8 cellular contexts compared by ENCODE assay signal in the genomic region with DNA sequence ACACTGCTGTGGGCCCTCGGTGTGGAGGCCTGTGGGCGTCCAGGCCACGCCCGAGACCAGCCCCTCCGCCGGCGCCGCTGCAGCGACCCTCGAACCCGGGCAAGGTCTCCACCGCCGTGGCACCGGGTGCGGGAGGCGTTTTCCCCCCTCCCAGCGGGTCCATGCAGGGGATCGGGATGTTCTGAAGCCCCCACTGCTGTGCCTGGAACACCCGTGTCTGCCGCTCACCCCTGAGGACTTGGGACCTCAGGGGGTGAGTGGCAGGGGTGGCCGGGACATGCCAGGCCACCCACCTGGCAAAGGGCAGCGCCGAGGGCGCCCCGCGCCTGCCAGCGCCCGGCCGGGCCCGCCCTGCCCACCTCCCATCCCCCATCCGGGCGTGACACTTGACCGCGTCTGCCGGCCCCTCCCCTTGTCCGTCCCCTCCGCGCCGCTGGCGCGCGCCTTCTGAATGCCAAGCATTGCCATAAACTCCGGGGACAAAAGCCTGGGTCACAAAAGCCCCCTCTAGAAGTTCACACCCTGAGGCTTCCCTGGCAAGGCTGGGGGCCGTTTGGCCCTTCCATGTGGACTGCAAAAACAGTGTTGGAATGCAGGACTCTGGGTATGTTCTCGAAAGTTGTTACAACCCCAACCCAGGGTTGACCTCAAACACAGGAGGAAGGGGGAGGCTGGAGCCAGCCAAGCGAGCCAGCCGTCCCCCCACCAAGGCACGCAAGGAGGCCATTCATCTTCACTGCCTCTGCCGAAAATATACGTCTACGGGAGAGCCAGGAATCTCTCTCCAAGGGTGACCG. TPM values are rescaled to one million over a fixed set of nuclear protein-coding genes. Genes with fewer than 3 reads are reported as not detected.
DNase-seq lines count a peak whose midpoint lies in the region; ATAC-seq and TF ChIP-seq lines count a peak whose summit lies in the region.

No MANE protein-coding gene starts in this region.

- peak overlapping the region; percentile 77 for H2AFZ ChIP-seq in trophoblast cell (ENCODE audit: insufficient read depth, low read length, poor library complexity)

- H3K23ac ChIP-seq in trophoblast cell (ENCODE audit: low read length) = no peak overlapping the region

- H4K20me1 ChIP-seq in DOHH2 (ENCODE audit: control insufficient read depth, insufficient read depth, low read depth, low read length) = peaks cover 7% of the 10 kb centered on the region; the same call in 1 of the 2 replicates

- H3K27ac ChIP-seq in DOHH2 (ENCODE audit: low read depth, low read length) (peak overlapping the region; percentile 58), cardiac muscle cell (peak overlapping the region; percentile 93), trophoblast cell (ENCODE audit: low read depth, low read length) (peak overlapping the region; percentile 52)

- H3K14ac ChIP-seq in trophoblast cell (ENCODE audit: low read length) = peak overlapping the region; percentile 81

- H3K79me1 ChIP-seq in trophoblast cell (ENCODE audit: low read length) = peaks cover 11% of the 10 kb centered on the region

- H2BK5ac ChIP-seq in trophoblast cell (ENCODE audit: low read depth, low read length, poor library complexity) = peak overlapping the region; percentile 86

- peak overlapping the region; percentile 86 for H3K4me2 ChIP-seq in DOHH2 (ENCODE audit: low read length)
- peak overlapping the region; percentile 78 for H3K4me2 ChIP-seq in trophoblast cell (ENCODE audit: low read length)

- H3K9me2 ChIP-seq in DOHH2 (replicated peaks; ENCODE audit: control insufficient read depth, low read length) = no peaks in the 10 kb centered on the region

- no CpG with 5 or more reads among the region's 52 CpGs for WGBS in trophoblast cell (ENCODE audit: extremely low coverage, insufficient coverage, insufficient read length)

- peak overlapping the region; percentile 77 for H2BK120ac ChIP-seq in trophoblast cell (ENCODE audit: insufficient read depth, low read length, poor library complexity)

- ATAC-seq in GM21717 (IDR thresholded peaks at IDR 0.05; ENCODE audit: unreplicated experiment) (peak; percentile 34), GM18861 (IDR thresholded peaks at IDR 0.05; ENCODE audit: unreplicated experiment) (no peak)

- peak overlapping the region; percentile 84 for H3K4ac ChIP-seq in trophoblast cell (ENCODE audit: low read depth, low read length)

- H4K12ac ChIP-seq in trophoblast cell (ENCODE audit: low read depth, low read length) = peak overlapping the region; percentile 46

- DNase-seq in NB4 (ENCODE audit: low read depth) = peak; percentile 56
- peak; percentile 13 for DNase-seq in activated naive CD4-positive, alpha-beta T cell treated with anti-CD3 and anti-CD28 coated beads, Interleukin-2, amount 50 U/mL, for 16 hours
- peak; percentile 31 to 68 for DNase-seq in cardiac muscle cell (ENCODE audit: low read depth in 1 of 2, low spot score in 1 of 2)
- DNase-seq in trophoblast cell = peak in 1 of 2 donors; percentile 61
- DNase-seq in NCI-H2107 treated with DMSO at 0.1 percent for 48 hours (lab: John Stamatoyannopoulos, UW; ENCODE audit: unreplicated experiment) = no peak

- H3K4me3 ChIP-seq in DOHH2 (ENCODE audit: low read length) (peak overlapping the region; percentile 84), NB4 (ENCODE audit: low read depth, low read length) (peak overlapping the region; percentile 36), cardiac muscle cell (peak overlapping the region; percentile 53), trophoblast cell (ENCODE audit: low read depth, low read length) (peak overlapping the region; percentile 73)

- peak overlapping the region; percentile 98 for H4K91ac ChIP-seq in trophoblast cell (ENCODE audit: low read depth, low read length)

- H3K9me3 ChIP-seq in DOHH2 (ENCODE audit: control insufficient read depth, insufficient read depth, low read length) = no peaks in the 10 kb centered on the region
- no peaks in the 10 kb centered on the region for H3K9me3 ChIP-seq in cardiac muscle cell (ENCODE audit: low read depth)
- H3K9me3 ChIP-seq in trophoblast cell (ENCODE audit: insufficient read depth, low read depth, low read length) = peaks cover 5% of the 10 kb centered on the region

- H3K27me3 ChIP-seq in DOHH2 (ENCODE audit: control insufficient read depth, low read length) (no peaks in the 10 kb centered on the region), cardiac muscle cell (no peaks in the 10 kb centered on the region), trophoblast cell (ENCODE audit: insufficient read depth, low read length) (no peaks in the 10 kb centered on the region)

- H3F3A ChIP-seq in DOHH2 (ENCODE audit: control insufficient read depth, insufficient read depth) = no peaks in the 10 kb centered on the region

- TF ChIP-seq CTCF in DOHH2 (IDR thresholded peaks at IDR 0.05; ENCODE audit: low read depth, low read length, poor library complexity, severe bottlenecking) (no peak), NB4 (IDR thresholded peaks at IDR 0.05; ENCODE audit: low read depth, low read length) (no peak), cardiac muscle cell (IDR thresholded peaks at IDR 0.05; ENCODE audit: low read depth, low read length) (no peak)

- H3K4me1 ChIP-seq in DOHH2 (ENCODE audit: control insufficient read depth, low read length) (peaks cover 53% of the 10 kb centered on the region), cardiac muscle cell (ENCODE audit: low read depth) (peaks cover 26% of the 10 kb centered on the region), trophoblast cell (ENCODE audit: control insufficient read depth in 1 of 2, insufficient read depth in 2 of 2, low read length in 2 of 2) (peaks cover 16 to 17% of the 10 kb centered on the region in 2 experiments)

- peak overlapping the region; percentile 54 for H2BK12ac ChIP-seq in trophoblast cell (ENCODE audit: low read length)

- no peak overlapping the region for H3K9ac ChIP-seq in trophoblast cell (ENCODE audit: low read length)

- peak overlapping the region; percentile 84 for H2AK5ac ChIP-seq in trophoblast cell (ENCODE audit: low read length)

- TF ChIP-seq POLR2A in NB4 (IDR thresholded peaks at IDR 0.05; ENCODE audit: extremely low read depth, insufficient read length) = peak; percentile 22

- peak overlapping the region; percentile 79 for H3K18ac ChIP-seq in trophoblast cell (ENCODE audit: low read length)

- H3K79me2 ChIP-seq in DOHH2 (ENCODE audit: control insufficient read depth, low read length) (peaks cover 41% of the 10 kb centered on the region), trophoblast cell (ENCODE audit: control insufficient read depth, insufficient read depth, low read length, poor library complexity) (peaks cover 15% of the 10 kb centered on the region)

- H3K36me3 ChIP-seq in DOHH2 (ENCODE audit: control insufficient read depth, low read length) = no peaks in the 10 kb centered on the region; the same call in 1 of the 2 replicates
- H3K36me3 ChIP-seq in cardiac muscle cell = no peaks in the 10 kb centered on the region
- H3K36me3 ChIP-seq in trophoblast cell (ENCODE audit: control insufficient read depth in 1 of 2, insufficient read depth in 2 of 2, low read length in 2 of 2) = no peaks in the 10 kb centered on the region

- peak overlapping the region; percentile 91 for H4K8ac ChIP-seq in trophoblast cell (ENCODE audit: low read depth, low read length)

RNA-seq across cellular contexts. Expression of a gene that starts 0.8 kb away (rescaled TPM):
- total RNA-seq in cardiac muscle cell = 3.1 and 8.8 TPM in 2 replicates
- 2.3 and 3.1 TPM in 2 replicates for polyA plus RNA-seq in cardiac muscle cell
- 0.19 and 0.21 TPM in 2 replicates for polyA plus RNA-seq in trophoblast cell (2013)
